ENCODE assay signal across 16 cellular contexts in genomic region chr2:140473851-140474250, GRCh38.
A peak's percentile ranks its signal among the peaks of the same experiment; 100 is the strongest.
DNase-seq lines count a peak whose midpoint lies in the region; TF ChIP-seq lines count a peak whose summit lies in the region.
"Had no signal": no experiment of that assay in that cellular context is flagged by ENCODE, and none has a peak within 500 bp of the region (broad histone marks: within the 10 kb centered on the region; RNA-seq: fewer than 3 reads in every experiment).

No MANE protein-coding gene starts in this region.

- H2BK15ac ChIP-seq in mesendoderm (replicated peaks; ENCODE audit: low read depth) = no peak overlapping the region

- H3K23ac ChIP-seq in mesendoderm (ENCODE audit: low read length) = no peak overlapping the region

- H3K4ac ChIP-seq in mesendoderm (ENCODE audit: low read depth, low read length) = no peak overlapping the region

- no peak for TF ChIP-seq CTCF in endodermal cell (conservative IDR thresholded peaks at IDR 0.05)
- no peak for TF ChIP-seq CTCF in GM13976 (IDR thresholded peaks at IDR 0.05; ENCODE audit: borderline replicate concordance, control extremely low read depth, extremely low read depth, insufficient read depth, missing control alignments)

- H2BK120ac ChIP-seq in mesendoderm (ENCODE audit: low read depth, low read length) = no peak overlapping the region

- no peak overlapping the region for H4K5ac ChIP-seq in mesendoderm (ENCODE audit: low read length)

- H3K56ac ChIP-seq in mesendoderm (ENCODE audit: low read length) = no peak overlapping the region

- no peaks in the 10 kb centered on the region for H3K9me3 Mint-ChIP-seq in endodermal cell

- no peaks in the 10 kb centered on the region for H3K27me3 ChIP-seq in endodermal cell (ENCODE audit: control insufficient read depth, insufficient read depth, low read length, poor library complexity, severe bottlenecking)
- no peaks in the 10 kb centered on the region for H3K27me3 ChIP-seq in mesendoderm (ENCODE audit: insufficient read depth, low read length, poor library complexity)
- H3K27me3 ChIP-seq: BLaER1 treated with 17β-estradiol and CSF1 and Interleukin-3, amounts not matched to agents 10 nM and 100 nM had no signal

- H3K27me3 Mint-ChIP-seq in endodermal cell (ENCODE audit: insufficient read depth) = no peaks in the 10 kb centered on the region
- H3K27me3 Mint-ChIP-seq: CD4-positive, CD25-positive, alpha-beta regulatory T cell had no signal

- no peak overlapping the region for H3K18ac ChIP-seq in mesendoderm (ENCODE audit: low read length)

- H3K4me2 ChIP-seq in mesendoderm (ENCODE audit: low read length) = no peak overlapping the region
- H3K4me2 ChIP-seq: BLaER1 treated with 17β-estradiol and CSF1 and Interleukin-3, amounts not matched to agents 10 nM and 100 nM had no signal

- in situ Hi-C loops in GM13976 (cut with MboI; ENCODE audit: low sequenced_read_pairs, unreplicated experiment) = no loop called here

- H3K36me3 ChIP-seq in endodermal cell (ENCODE audit: control insufficient read depth, insufficient read depth, low read length) (no peaks in the 10 kb centered on the region), mesendoderm (ENCODE audit: control insufficient read depth, insufficient read depth, low read length) (no peaks in the 10 kb centered on the region)
- H3K36me3 ChIP-seq: BLaER1 treated with 17β-estradiol and CSF1 and Interleukin-3, amounts not matched to agents 10 nM and 100 nM had no signal

- no peak overlapping the region for H2AK5ac ChIP-seq in mesendoderm (ENCODE audit: low read length)

- H3K36me3 Mint-ChIP-seq in endodermal cell (ENCODE audit: low read depth) = no peaks in the 10 kb centered on the region
- H3K36me3 Mint-ChIP-seq: CD4-positive, CD25-positive, alpha-beta regulatory T cell had no signal

- H3K79me2 ChIP-seq in mesendoderm (ENCODE audit: control insufficient read depth, insufficient read depth, low read length) = no peaks in the 10 kb centered on the region

- peaks cover 24% of the 10 kb centered on the region for H3K4me1 Mint-ChIP-seq in endodermal cell
- H3K4me1 Mint-ChIP-seq: CD4-positive, CD25-positive, alpha-beta regulatory T cell had no signal

- WGBS in endodermal cell (ENCODE audit: insufficient coverage in 1 of 2, insufficient read length in 1 of 2), 2 experiments = 57% methylated on average over 1 of the region's 1 CpG; no CpG with 5 or more reads in 1 of the 2 experiments
- WGBS in mesendoderm (ENCODE audit: extremely low coverage, insufficient coverage, low lambda C conversion rate) = no CpG with 5 or more reads among the region's 1 CpG

- H3K27ac ChIP-seq in endodermal cell (ENCODE audit: low read depth, low read length) = no peak overlapping the region
- H3K27ac ChIP-seq in mesendoderm (ENCODE audit: low read depth, low read length) = no peak overlapping the region
- H3K27ac ChIP-seq: BLaER1 treated with 17β-estradiol and CSF1 and Interleukin-3, amounts not matched to agents 10 nM and 100 nM had no signal

- peak overlapping the region; percentile 36 for H3K27ac Mint-ChIP-seq in endodermal cell
- H3K27ac Mint-ChIP-seq: CD4-positive, CD25-positive, alpha-beta regulatory T cell; HFFc6 had no signal

- no peak overlapping the region for H4K8ac ChIP-seq in mesendoderm (ENCODE audit: low read depth, low read length)

- H3K9me3 ChIP-seq in endodermal cell (ENCODE audit: control insufficient read depth, low read length) = no peaks in the 10 kb centered on the region
- H3K9me3 ChIP-seq: BLaER1 treated with 17β-estradiol and CSF1 and Interleukin-3, amounts not matched to agents 10 nM and 100 nM had no signal

- H3K79me1 ChIP-seq in mesendoderm (ENCODE audit: low read length) = no peaks in the 10 kb centered on the region

- H2BK5ac ChIP-seq in mesendoderm (ENCODE audit: low read length) = no peak overlapping the region

- DNase-seq in ELR (ENCODE audit: low read depth) (peak; percentile 15), NCI-H146 treated with DMSO at 0.1 percent for 48 hours (lab: John Stamatoyannopoulos, UW; ENCODE audit: unreplicated experiment) (peak; percentile 11), endodermal cell (no peak), mesendoderm (peak; percentile 51), GM13976 (ENCODE audit: low spot score) (no peak), GDM1 (lab: John Stamatoyannopoulos, UW) (no peak)
- no peak for DNase-seq in activated CD4-positive, alpha-beta T cell treated with anti-CD3 and anti-CD28 coated beads, Interleukin-2, amount 50 U/mL, for 1 hour
- DNase-seq: 8988T; CD4-positive, CD25-positive, alpha-beta regulatory T cell; DMS 273 treated with DMSO at 0.1 percent for 48 hours; DMS79 treated with DMSO at 0.1 percent for 48 hours; EL; GF-D8; HCEC 1CT; HFFc6 had no signal

- H3K4me3 ChIP-seq in endodermal cell (ENCODE audit: low read length) (no peak overlapping the region), mesendoderm (ENCODE audit: low read length) (no peak overlapping the region)
- H3K4me3 ChIP-seq: BLaER1 treated with 17β-estradiol and CSF1 and Interleukin-3, amounts not matched to agents 10 nM and 100 nM had no signal

- H3K4me1 ChIP-seq in endodermal cell (ENCODE audit: control insufficient read depth, insufficient read depth, low read length) = peaks cover 4% of the 10 kb centered on the region
- no peaks in the 10 kb centered on the region for H3K4me1 ChIP-seq in mesendoderm (ENCODE audit: control insufficient read depth, low read depth, low read length)
- H3K4me1 ChIP-seq: BLaER1 treated with 17β-estradiol and CSF1 and Interleukin-3, amounts not matched to agents 10 nM and 100 nM had no signal

- no peak overlapping the region for H3K4me3 Mint-ChIP-seq in endodermal cell
- H3K4me3 Mint-ChIP-seq: CD4-positive, CD25-positive, alpha-beta regulatory T cell; HFFc6 had no signal

- no peak overlapping the region for H3K9ac ChIP-seq in endodermal cell (ENCODE audit: extremely low read depth, low read length, poor library complexity, severe bottlenecking)
- H3K9ac ChIP-seq in mesendoderm (ENCODE audit: low read length) = no peak overlapping the region
- H3K9ac ChIP-seq: BLaER1 treated with 17β-estradiol and CSF1 and Interleukin-3, amounts not matched to agents 10 nM and 100 nM had no signal

Comparison
In these comparisons a context has a peak if more than half of its experiments do, and no peak if none do; other contexts are left out.
1. DNase-seq: peak in ELR (single experiment), NCI-H146 treated with DMSO at 0.1 percent for 48 hours (single experiment) and mesendoderm (single experiment); none in endodermal cell (single experiment), activated CD4-positive, alpha-beta T cell treated with anti-CD3 and anti-CD28 coated beads, Interleukin-2, amount 50 U/mL, for 1 hour (single experiment), GM13976 (single experiment) and GDM1 (single experiment).